11 cellular contexts compared by ENCODE assay signal in genomic region chr6:39357998-39358686, GRCh38. TPM values are rescaled to one million over a fixed set of nuclear protein-coding genes. Genes with fewer than 3 reads are reported as not detected.
DNase-seq lines count a peak whose midpoint lies in the region; ATAC-seq and TF ChIP-seq lines count a peak whose summit lies in the region.
"Had no signal": no experiment of that assay in that cellular context is flagged by ENCODE, and none has a peak within 500 bp of the region (broad histone marks: within the 10 kb centered on the region; RNA-seq: fewer than 3 reads in every experiment).

No MANE protein-coding gene starts in this region.

- no peak overlapping the region for H3K4me2 ChIP-seq in fibroblast of lung (ENCODE audit: extremely low read depth, insufficient read depth, low read length)

- no peak overlapping the region for H3K9ac ChIP-seq in fibroblast of lung (ENCODE audit: insufficient read depth, low read length)

- ATAC-seq in activated CD4-positive, CD25-positive, alpha-beta regulatory T cell treated with anti-CD3 and anti-CD28 coated beads, Interleukin-2, amount 50 U/mL, for 24 hours: no peak
- ATAC-seq in stimulated activated naive CD8-positive, alpha-beta T cell treated with anti-CD3 and anti-CD28 coated beads, Interleukin-15, Interleukin-2, amounts not matched to agents 100 U/mL and 50 U/mL, for 24 hours: no peak
- ATAC-seq in GM19463 (IDR thresholded peaks at IDR 0.05; ENCODE audit: unreplicated experiment): no peak
- ATAC-seq: activated T-cell treated with anti-CD3 and anti-CD28 coated beads, Interleukin-2, amount 50 U/mL, for 4 hours had no signal

- H3K4me1 ChIP-seq in fibroblast of lung (ENCODE audit: control insufficient read depth, extremely low read depth, insufficient read depth, low read length): no peaks in the 10 kb centered on the region

- TF ChIP-seq CTCF in fibroblast of lung (conservative IDR thresholded peaks at IDR 0.05 in 1 of 2, IDR thresholded peaks at IDR 0.05 in 1 of 2; ENCODE audit: low read depth in 1 of 2, low read length in 2 of 2): no peak

- H3K79me2 ChIP-seq in fibroblast of lung (ENCODE audit: control insufficient read depth, insufficient read depth, low read length): no peaks in the 10 kb centered on the region

- H3K27me3 ChIP-seq in fibroblast of lung (ENCODE audit: control insufficient read depth, insufficient read depth, low read length): no peaks in the 10 kb centered on the region

- H3K36me3 ChIP-seq in fibroblast of lung (ENCODE audit: control insufficient read depth, insufficient read depth, low read length): no peaks in the 10 kb centered on the region
- H3K36me3 ChIP-seq: thoracic aorta had no signal

- H3K9me3 ChIP-seq in fibroblast of lung (ENCODE audit: control insufficient read depth, insufficient read depth, low read depth, low read length): no peaks in the 10 kb centered on the region
- H3K9me3 ChIP-seq: thoracic aorta had no signal

- H4K20me1 ChIP-seq in fibroblast of lung (ENCODE audit: control insufficient read depth, extremely low read depth, insufficient read depth, low read length): no peaks in the 10 kb centered on the region

- DNase-seq in HT1080 (ENCODE audit: low read depth): peak; percentile 49
- peak; percentile 76 to 89 for DNase-seq in NCI-H524 (lab: John Stamatoyannopoulos, UW)
- peak; percentile 44 to 82 for DNase-seq in fibroblast of lung (ENCODE audit: low read depth in 2 of 2)
- peak; percentile 62 for DNase-seq in skeletal muscle cell (ENCODE audit: low read depth)
- no peak for DNase-seq in stimulated activated naive CD8-positive, alpha-beta T cell treated with anti-CD3 and anti-CD28 coated beads, Interleukin-15, Interleukin-2, amounts not matched to agents 100 U/mL and 50 U/mL, for 24 hours
- DNase-seq: activated T-cell treated with anti-CD3 and anti-CD28 coated beads, Interleukin-2, amount 50 U/mL, for 4 hours had no signal

- H3K4me3 ChIP-seq in fibroblast of lung (replicated peaks in 1 of 4; ENCODE audit: control extremely low read depth in 1 of 4, insufficient read depth in 1 of 4, low read depth in 3 of 4, low read length in 4 of 4) (no peak overlapping the region), skeletal muscle cell (ENCODE audit: low read depth, low read length) (no peak overlapping the region)
- H3K4me3 ChIP-seq: thoracic aorta had no signal

- H2AFZ ChIP-seq in fibroblast of lung (ENCODE audit: low read length): no peak overlapping the region

- H3K27ac ChIP-seq in fibroblast of lung (ENCODE audit: insufficient read depth, low read length): no peak overlapping the region
- H3K27ac ChIP-seq: RWPE1, thoracic aorta had no signal

RNA-seq across cellular contexts. Expression of gene KCNK16, which starts 35.6 kb away (rescaled TPM):
- total RNA-seq in HT1080 (2014; rRNA removed; shearing (Covaris generic)): not detected in 2 replicates
- not detected in 2 replicates for polyA plus RNA-seq in HT1080 (2015; cell fraction: cytosol; rRNA removed)
- polyA plus RNA-seq in HT1080 (2015; cell fraction: nucleus; rRNA removed): not detected in 2 replicates
- total RNA-seq in fibroblast of lung: not detected in 2 replicates
- not detected in 2 replicates for polyA plus RNA-seq in fibroblast of lung
- polyA plus RNA-seq in fibroblast of lung (2012): not detected in 2 replicates
- polyA minus RNA-seq in fibroblast of lung (ENCODE audit: low replicate concordance): not detected in 2 replicates
- total RNA-seq: activated T-cell treated with anti-CD3 and anti-CD28 coated beads, Interleukin-2, amount 50 U/mL, for 4 hours; skeletal muscle tissue; thoracic aorta had no signal

RNA-seq across cellular contexts. Expression of gene KCNK17, which starts 43.9 kb away (rescaled TPM):
- not detected in 2 replicates for total RNA-seq in HT1080 (2014; rRNA removed; shearing (Covaris generic))
- polyA plus RNA-seq in HT1080 (2015; cell fraction: cytosol; rRNA removed): not detected in 2 replicates
- polyA plus RNA-seq in HT1080 (2015; cell fraction: nucleus; rRNA removed): not detected in 2 replicates
- not detected in 2 replicates for total RNA-seq in fibroblast of lung
- polyA plus RNA-seq in fibroblast of lung: not detected in 2 replicates
- polyA plus RNA-seq in fibroblast of lung (2012): not detected in 2 replicates
- polyA minus RNA-seq in fibroblast of lung (ENCODE audit: low replicate concordance): not detected in 2 replicates
- total RNA-seq: activated T-cell treated with anti-CD3 and anti-CD28 coated beads, Interleukin-2, amount 50 U/mL, for 4 hours had no signal
